20 cellular contexts compared by ENCODE assay signal in the genomic region with DNA sequence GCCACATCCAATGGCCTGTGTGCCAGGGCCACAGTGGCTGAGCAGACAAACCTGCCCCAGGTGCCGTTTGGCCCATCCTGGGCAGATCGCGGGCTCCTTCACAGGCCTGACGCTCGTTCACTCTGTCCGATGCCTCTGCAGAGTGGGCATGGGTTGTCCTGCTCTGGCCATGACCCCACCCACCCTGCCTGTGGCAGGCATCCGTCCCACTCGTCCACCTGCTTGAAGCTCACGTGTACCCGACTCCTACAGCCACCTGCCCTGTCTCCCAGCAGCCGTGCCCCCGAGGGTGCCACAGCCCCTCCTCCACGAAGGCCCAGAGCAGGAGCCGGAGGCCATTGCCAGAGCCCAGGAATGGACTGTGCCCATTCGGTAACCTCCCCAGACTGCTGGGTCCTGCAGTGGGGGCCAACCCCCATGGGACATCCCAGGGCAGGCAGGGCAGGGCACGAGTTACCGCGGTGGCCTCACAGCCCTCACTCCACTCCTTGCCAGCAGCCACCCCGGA. TPM values are rescaled to one million over a fixed set of nuclear protein-coding genes. Genes with fewer than 3 reads are reported as not detected.
DNase-seq lines count a peak whose midpoint lies in the region; ATAC-seq and TF ChIP-seq lines count a peak whose summit lies in the region.
"Had no signal": no experiment of that assay in that cellular context is flagged by ENCODE, and none has a peak within 500 bp of the region (broad histone marks: within the 10 kb centered on the region; RNA-seq: fewer than 3 reads in every experiment).

No MANE protein-coding gene starts in this region.

- no peaks in the 10 kb centered on the region for H3K9me3 Mint-ChIP-seq in WTC11
- H3K9me3 Mint-ChIP-seq in stimulated activated effector memory CD8-positive, alpha-beta T cell treated with anti-CD3 and anti-CD28 coated beads, Interleukin-12 subunit alpha, Interleukin-12 subunit beta, amount 100 ng/mL, for 72 hours, result no peaks in the 10 kb centered on the region
- H3K9me3 Mint-ChIP-seq: CD8-positive, alpha-beta memory T cell; GM23338; HFFc6 had no signal

- CTCF ChIA-PET in WTC11 (lab: Charles Lee), result no interaction called here

- peaks cover 5 to 91% (median 32%) of the 10 kb centered on the region in 9 donors for H3K4me1 ChIP-seq in heart right ventricle
- no peaks in the 10 kb centered on the region for H3K4me1 ChIP-seq in mucosa of descending colon (ENCODE audit: low read depth)
- H3K4me1 ChIP-seq in stomach, result no peaks in the 10 kb centered on the region

- POLR2A ChIA-PET in WTC11 (lab: Charles Lee), result no interaction called here

- no peaks in the 10 kb centered on the region; the same call in 1 of the 2 replicates for H3K27me3 Mint-ChIP-seq in WTC11 (ENCODE audit: low read depth)
- H3K27me3 Mint-ChIP-seq: CD8-positive, alpha-beta memory T cell had no signal

- no peaks in the 10 kb centered on the region for H3K27me3 ChIP-seq in heart right ventricle
- H3K27me3 ChIP-seq in stomach, result peaks cover 0 to 51% (median 3%) of the 10 kb centered on the region in 3 donors

- peaks cover 3% of the 10 kb centered on the region; the same call in 1 of the 2 replicates for H3K4me1 Mint-ChIP-seq in WTC11
- H3K4me1 Mint-ChIP-seq in stimulated activated effector memory CD8-positive, alpha-beta T cell treated with anti-CD3 and anti-CD28 coated beads, Interleukin-12 subunit alpha, Interleukin-12 subunit beta, amount 100 ng/mL, for 72 hours, result no peaks in the 10 kb centered on the region
- H3K4me1 Mint-ChIP-seq: CD8-positive, alpha-beta memory T cell had no signal

- no peaks in the 10 kb centered on the region for H3K36me3 Mint-ChIP-seq in WTC11
- no peaks in the 10 kb centered on the region for H3K36me3 Mint-ChIP-seq in stimulated activated effector memory CD8-positive, alpha-beta T cell treated with anti-CD3 and anti-CD28 coated beads, Interleukin-12 subunit alpha, Interleukin-12 subunit beta, amount 100 ng/mL, for 72 hours
- H3K36me3 Mint-ChIP-seq: CD8-positive, alpha-beta memory T cell had no signal

- no peaks in the 10 kb centered on the region for H3K36me3 ChIP-seq in heart right ventricle
- no peaks in the 10 kb centered on the region for H3K36me3 ChIP-seq in mucosa of descending colon (ENCODE audit: low read depth)
- H3K36me3 ChIP-seq in stomach, result no peaks in the 10 kb centered on the region

- TF ChIP-seq POLR2A in stomach (IDR thresholded peaks at IDR 0.05), result no peak

- peak; percentile 8 for DNase-seq in WTC11 (ENCODE audit: low spot score)
- DNase-seq in heart right ventricle, result peak in 1 of 2 donors; percentile 15
- DNase-seq in mucosa of descending colon, result peak in 2 of 3 donors; percentile 13 to 41
- no peak for DNase-seq in stimulated activated effector memory CD8-positive, alpha-beta T cell treated with anti-CD3 and anti-CD28 coated beads, Interleukin-12 subunit alpha, Interleukin-12 subunit beta, amount 100 ng/mL, for 72 hours (ENCODE audit: low spot score in 2 of 2)
- no peak for DNase-seq in NCI-H510A treated with DMSO at 0.1 percent for 48 hours (lab: John Stamatoyannopoulos, UW)
- DNase-seq in iPS-NIHi11 (ENCODE audit: low spot score), result no peak
- no peak for DNase-seq in NCI-H774 (lab: John Stamatoyannopoulos, UW)
- DNase-seq in stomach, result no peak
- DNase-seq: GF-D8, HFFc6, KG1, NCI-H1105, NCI-H187 treated with DMSO at 0.1 percent for 48 hours, NCI-H2171, NCI-H446 treated with DMSO at 0.1 percent for 48 hours, SHP77 had no signal

- H3K4me3 ChIP-seq in heart right ventricle, result no peak overlapping the region
- H3K4me3 ChIP-seq in mucosa of descending colon, result no peak overlapping the region
- no peak overlapping the region for H3K4me3 ChIP-seq in stomach
- H3K4me3 ChIP-seq: GM23338 had no signal

- H3K27ac Mint-ChIP-seq in WTC11, result no peak overlapping the region
- H3K27ac Mint-ChIP-seq in stimulated activated effector memory CD8-positive, alpha-beta T cell treated with anti-CD3 and anti-CD28 coated beads, Interleukin-12 subunit alpha, Interleukin-12 subunit beta, amount 100 ng/mL, for 72 hours, result peak overlapping the region; percentile 53
- H3K27ac Mint-ChIP-seq: GM23338, HFFc6 had no signal

- peak overlapping the region in 6 of 10 donors; percentile 8 to 91 (median 35) for H3K27ac ChIP-seq in heart right ventricle
- no peak overlapping the region for H3K27ac ChIP-seq in stomach

- no peak overlapping the region for H3K4me3 Mint-ChIP-seq in WTC11
- H3K4me3 Mint-ChIP-seq in stimulated activated effector memory CD8-positive, alpha-beta T cell treated with anti-CD3 and anti-CD28 coated beads, Interleukin-12 subunit alpha, Interleukin-12 subunit beta, amount 100 ng/mL, for 72 hours, result no peak overlapping the region
- H3K4me3 Mint-ChIP-seq: CD8-positive, alpha-beta memory T cell; GM23338; HFFc6 had no signal

- ATAC-seq in WTC11, result no peak
- no peak for ATAC-seq in heart right ventricle
- ATAC-seq in mucosa of descending colon, result no peak
- no peak for ATAC-seq in stimulated activated effector memory CD8-positive, alpha-beta T cell treated with anti-CD3 and anti-CD28 coated beads, Interleukin-12 subunit alpha, Interleukin-12 subunit beta, amount 100 ng/mL, for 72 hours
- ATAC-seq: GM23338, Panc1 had no signal

- no peaks in the 10 kb centered on the region for H3K9me3 ChIP-seq in heart right ventricle
- H3K9me3 ChIP-seq in mucosa of descending colon, result no peaks in the 10 kb centered on the region
- H3K9me3 ChIP-seq in stomach, result no peaks in the 10 kb centered on the region

- no peak for TF ChIP-seq EP300 in stomach (IDR thresholded peaks at IDR 0.05)

- TF ChIP-seq CTCF in WTC11 (IDR thresholded peaks at IDR 0.05) (no peak), heart right ventricle (IDR thresholded peaks at IDR 0.05) (no peak), mucosa of descending colon (IDR thresholded peaks at IDR 0.05) (no peak), stomach (IDR thresholded peaks at IDR 0.05) (no peak)

- intact Hi-C loops in heart right ventricle (cut with DNase I), result no loop called here
- intact Hi-C loops in mucosa of descending colon (cut with DNase I, micrococcal nuclease), result no loop called here
- intact Hi-C loops in stomach (cut with DNase I; ENCODE audit: low total_unique reads), result no loop called here

- whole genome bisulfite sequencing in heart right ventricle, 2 donors, result 75 to 79% methylated on average over 18 to 19 of the region's 19 CpGs
- 81 to 92% (median 86%) methylated on average over 12 to 19 of the region's 19 CpGs for WGBS in stomach, 5 donors

TF ChIP-seq in WTC11, 78 proteins besides CTCF, POLR2A, EP300 and RAD21:
- TF ChIP-seq TEAD4 (CRISPR knock-in tag; IDR thresholded peaks at IDR 0.05), result no peak
- no peak for TF ChIP-seq ZNF263 (CRISPR knock-in tag; IDR thresholded peaks at IDR 0.05; ENCODE audit: low read depth)
- no peak for TF ChIP-seq NR2C2 (CRISPR knock-in tag; IDR thresholded peaks at IDR 0.05)
- no peak for TF ChIP-seq SP1 (CRISPR knock-in tag; conservative IDR thresholded peaks at IDR 0.05)
- TF ChIP-seq, protein P1, sequence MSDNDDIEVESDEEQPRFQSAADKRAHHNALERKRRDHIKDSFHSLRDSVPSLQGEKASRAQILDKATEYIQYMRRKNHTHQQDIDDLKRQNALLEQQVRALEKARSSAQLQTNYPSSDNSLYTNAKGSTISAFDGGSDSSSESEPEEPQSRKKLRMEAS (CRISPR knock-in tag; IDR thresholded peaks at IDR 0.05), result no peak
- TF ChIP-seq ESRRA (CRISPR knock-in tag; IDR thresholded peaks at IDR 0.05; ENCODE audit: borderline replicate concordance), result no peak
- TF ChIP-seq, protein P2, sequence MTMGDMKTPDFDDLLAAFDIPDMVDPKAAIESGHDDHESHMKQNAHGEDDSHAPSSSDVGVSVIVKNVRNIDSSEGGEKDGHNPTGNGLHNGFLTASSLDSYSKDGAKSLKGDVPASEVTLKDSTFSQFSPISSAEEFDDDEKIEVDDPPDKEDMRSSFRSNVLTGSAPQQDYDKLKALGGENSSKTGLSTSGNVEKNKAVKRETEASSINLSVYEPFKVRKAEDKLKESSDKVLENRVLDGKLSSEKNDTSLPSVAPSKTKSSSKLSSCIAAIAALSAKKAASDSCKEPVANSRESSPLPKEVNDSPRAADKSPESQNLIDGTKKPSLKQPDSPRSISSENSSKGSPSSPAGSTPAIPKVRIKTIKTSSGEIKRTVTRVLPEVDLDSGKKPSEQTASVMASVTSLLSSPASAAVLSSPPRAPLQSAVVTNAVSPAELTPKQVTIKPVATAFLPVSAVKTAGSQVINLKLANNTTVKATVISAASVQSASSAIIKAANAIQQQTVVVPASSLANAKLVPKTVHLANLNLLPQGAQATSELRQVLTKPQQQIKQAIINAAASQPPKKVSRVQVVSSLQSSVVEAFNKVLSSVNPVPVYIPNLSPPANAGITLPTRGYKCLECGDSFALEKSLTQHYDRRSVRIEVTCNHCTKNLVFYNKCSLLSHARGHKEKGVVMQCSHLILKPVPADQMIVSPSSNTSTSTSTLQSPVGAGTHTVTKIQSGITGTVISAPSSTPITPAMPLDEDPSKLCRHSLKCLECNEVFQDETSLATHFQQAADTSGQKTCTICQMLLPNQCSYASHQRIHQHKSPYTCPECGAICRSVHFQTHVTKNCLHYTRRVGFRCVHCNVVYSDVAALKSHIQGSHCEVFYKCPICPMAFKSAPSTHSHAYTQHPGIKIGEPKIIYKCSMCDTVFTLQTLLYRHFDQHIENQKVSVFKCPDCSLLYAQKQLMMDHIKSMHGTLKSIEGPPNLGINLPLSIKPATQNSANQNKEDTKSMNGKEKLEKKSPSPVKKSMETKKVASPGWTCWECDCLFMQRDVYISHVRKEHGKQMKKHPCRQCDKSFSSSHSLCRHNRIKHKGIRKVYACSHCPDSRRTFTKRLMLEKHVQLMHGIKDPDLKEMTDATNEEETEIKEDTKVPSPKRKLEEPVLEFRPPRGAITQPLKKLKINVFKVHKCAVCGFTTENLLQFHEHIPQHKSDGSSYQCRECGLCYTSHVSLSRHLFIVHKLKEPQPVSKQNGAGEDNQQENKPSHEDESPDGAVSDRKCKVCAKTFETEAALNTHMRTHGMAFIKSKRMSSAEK (CRISPR knock-in tag; IDR thresholded peaks at IDR 0.05; ENCODE audit: borderline replicate concordance), result no peak
- TF ChIP-seq ZNF671 (CRISPR knock-in tag; IDR thresholded peaks at IDR 0.05), result no peak
- TF ChIP-seq FOXP1 (CRISPR knock-in tag; IDR thresholded peaks at IDR 0.05; ENCODE audit: borderline replicate concordance), result no peak
- TF ChIP-seq IRF2 (CRISPR knock-in tag; IDR thresholded peaks at IDR 0.05; ENCODE audit: borderline replicate concordance, low read depth), result no peak

RNA-seq across cellular contexts. Expression of a gene that starts 41.9 kb away (rescaled TPM):
- total RNA-seq in WTC11 (2021) (27.9 to 34.3 TPM (median 28.4 TPM) in 3 replicates), heart right ventricle (10 to 100 TPM in 1 of 10 donors, 1 to 10 TPM in 9; 5.2 to 11.2 (median 6.9) TPM), mucosa of descending colon (10 to 100 TPM; 32.1 to 40.4 (median 35.0) TPM), stomach (100 to 1,000 TPM in 1 of 5 donors, 10 to 100 TPM in 3, 1 to 10 TPM in 1; 7.1 to 163 (median 23.9) TPM)
- polyA plus RNA-seq in heart right ventricle (1 to 10 TPM; 7.1 to 8.8 TPM), stomach (10 to 100 TPM in 2 of 3 donors, 1 to 10 TPM in 1; 9.4 to 15.7 (median 10.8) TPM)

RNA-seq across cellular contexts. Expression of a gene that starts 51.9 kb away (rescaled TPM):
- total RNA-seq in WTC11 (2021) (1.5 to 2.7 TPM (median 2.6 TPM) in 3 replicates), heart right ventricle (under 1 TPM in 7 of 10 donors, not detected in 3; 0.14 to 0.44 (median 0.34) TPM), mucosa of descending colon (under 1 TPM in 2 of 3 donors, not detected in 1; 0.39 to 0.76 TPM), stomach (1 to 10 TPM in 3 of 5 donors, not detected in 2; 1.8 to 6.2 (median 5.3) TPM)
- polyA plus RNA-seq in heart right ventricle (under 1 TPM; 0.20 to 0.37 TPM), stomach (1 to 10 TPM in 2 of 3 donors, not detected in 1; 1.2 to 1.7 TPM)
- total RNA-seq: M059J had no signal

Comparison
In these comparisons a context has a peak if more than half of its experiments do, and no peak if none do; other contexts are left out.
1. DNase-seq: peak in WTC11 (single experiment) and mucosa of descending colon (2 of 3); none in stimulated activated effector memory CD8-positive, alpha-beta T cell treated with anti-CD3 and anti-CD28 coated beads, Interleukin-12 subunit alpha, Interleukin-12 subunit beta, amount 100 ng/mL, for 72 hours (0 of 2), NCI-H510A treated with DMSO at 0.1 percent for 48 hours (single experiment), iPS-NIHi11 (single experiment), NCI-H774 (single experiment) and stomach (single experiment).
2. H3K27ac ChIP-seq: peak in heart right ventricle (6 of 10); none in stomach (0 of 5).